24 cellular contexts compared by ENCODE assay signal in genomic region chr1:163205513-163205912, GRCh38. TPM values are rescaled to one million over a fixed set of nuclear protein-coding genes. Genes with fewer than 3 reads are reported as not detected.
DNase-seq lines count a peak whose midpoint lies in the region; ATAC-seq and TF ChIP-seq lines count a peak whose summit lies in the region.
"Had no signal": no experiment of that assay in that cellular context is flagged by ENCODE, and none has a peak within 500 bp of the region (broad histone marks: within the 10 kb centered on the region; RNA-seq: fewer than 3 reads in every experiment).

No MANE protein-coding gene starts in this region.

- no peak for TF ChIP-seq CTCF in fibroblast of lung (conservative IDR thresholded peaks at IDR 0.05 in 1 of 2, IDR thresholded peaks at IDR 0.05 in 1 of 2; ENCODE audit: low read depth in 1 of 2, low read length in 2 of 2)

- H3K9me3 ChIP-seq in adipocyte (ENCODE audit: control insufficient read depth, low read length) (no peaks in the 10 kb centered on the region), fibroblast of lung (ENCODE audit: control insufficient read depth, insufficient read depth, low read depth, low read length) (no peaks in the 10 kb centered on the region), skeletal muscle satellite cell (replicated peaks; ENCODE audit: low read length) (no peaks in the 10 kb centered on the region)
- no peaks in the 10 kb centered on the region for H3K9me3 ChIP-seq in CD8-positive, alpha-beta memory T cell (ENCODE audit: low read length)
- H3K9me3 ChIP-seq: body of pancreas, Caco-2, colonic mucosa, mucosa of descending colon, SJSA1, testis had no signal

- no peak overlapping the region for H3K27ac Mint-ChIP-seq in CD8-positive, alpha-beta memory T cell
- H3K27ac Mint-ChIP-seq: activated naive CD4-positive, alpha-beta T cell treated with anti-CD3 and anti-CD28 coated beads, Interleukin-2, amount 50 U/mL, for 72 hours; activated T-helper 17 cell treated with anti-CD3 and anti-CD28 coated beads, Interleukin-2, amount 50 U/mL, for 72 hours; B cell; stimulated activated effector memory CD8-positive, alpha-beta T cell treated with anti-CD3 and anti-CD28 coated beads, Interleukin-12 subunit alpha, Interleukin-12 subunit beta, amount 100 ng/mL, for 72 hours had no signal

- H3K9me3 Mint-ChIP-seq in CD8-positive, alpha-beta memory T cell = no peaks in the 10 kb centered on the region
- H3K9me3 Mint-ChIP-seq: activated naive CD4-positive, alpha-beta T cell treated with anti-CD3 and anti-CD28 coated beads, Interleukin-2, amount 50 U/mL, for 72 hours; activated T-helper 17 cell treated with anti-CD3 and anti-CD28 coated beads, Interleukin-2, amount 50 U/mL, for 72 hours; neural crest cell; stimulated activated effector memory CD8-positive, alpha-beta T cell treated with anti-CD3 and anti-CD28 coated beads, Interleukin-12 subunit alpha, Interleukin-12 subunit beta, amount 100 ng/mL, for 72 hours had no signal

- H3K4me3 Mint-ChIP-seq in CD8-positive, alpha-beta memory T cell = no peak overlapping the region
- H3K4me3 Mint-ChIP-seq: activated T-helper 17 cell treated with anti-CD3 and anti-CD28 coated beads, Interleukin-2, amount 50 U/mL, for 72 hours; B cell; neural crest cell; stimulated activated effector memory CD8-positive, alpha-beta T cell treated with anti-CD3 and anti-CD28 coated beads, Interleukin-12 subunit alpha, Interleukin-12 subunit beta, amount 100 ng/mL, for 72 hours had no signal

- H3K4me1 Mint-ChIP-seq in CD8-positive, alpha-beta memory T cell = no peaks in the 10 kb centered on the region
- H3K4me1 Mint-ChIP-seq: activated T-helper 17 cell treated with anti-CD3 and anti-CD28 coated beads, Interleukin-2, amount 50 U/mL, for 72 hours; B cell; stimulated activated effector memory CD8-positive, alpha-beta T cell treated with anti-CD3 and anti-CD28 coated beads, Interleukin-12 subunit alpha, Interleukin-12 subunit beta, amount 100 ng/mL, for 72 hours had no signal

- H3K4me3 ChIP-seq in adipocyte (ENCODE audit: low read length) (no peak overlapping the region), fibroblast of lung (replicated peaks in 1 of 4; ENCODE audit: control extremely low read depth in 1 of 4, insufficient read depth in 1 of 4, low read depth in 3 of 4, low read length in 4 of 4) (no peak overlapping the region), skeletal muscle satellite cell (ENCODE audit: low read length) (no peak overlapping the region)
- H3K4me3 ChIP-seq in CD8-positive, alpha-beta memory T cell (ENCODE audit: low read length) = no peak overlapping the region
- H3K4me3 ChIP-seq: body of pancreas, colonic mucosa, mucosa of descending colon, SJSA1, testis had no signal

- H3K4me2 ChIP-seq in fibroblast of lung (ENCODE audit: extremely low read depth, insufficient read depth, low read length) = peak overlapping the region; percentile 33
- peak overlapping the region; percentile 53 for H3K4me2 ChIP-seq in skeletal muscle satellite cell (ENCODE audit: low read length)

- ATAC-seq in GM18511 (IDR thresholded peaks at IDR 0.05; ENCODE audit: unreplicated experiment) = no peak
- no peak for ATAC-seq in activated CD4-positive, CD25-positive, alpha-beta regulatory T cell treated with anti-CD3 and anti-CD28 coated beads, Interleukin-2, amount 50 U/mL, for 24 hours
- ATAC-seq: activated naive CD4-positive, alpha-beta T cell treated with anti-CD3 and anti-CD28 coated beads, Interleukin-2, amount 50 U/mL, for 72 hours; activated T-helper 17 cell treated with anti-CD3 and anti-CD28 coated beads, Interleukin-2, amount 50 U/mL, for 72 hours; body of pancreas; mucosa of descending colon; stimulated activated effector memory CD8-positive, alpha-beta T cell treated with anti-CD3 and anti-CD28 coated beads, Interleukin-12 subunit alpha, Interleukin-12 subunit beta, amount 100 ng/mL, for 72 hours had no signal

- CTCF ChIA-PET in CD8-positive, alpha-beta memory T cell (lab: Charles Lee) = no interaction called here

- H3K27ac ChIP-seq in fibroblast of lung (ENCODE audit: insufficient read depth, low read length) = no peak overlapping the region
- no peak overlapping the region for H3K27ac ChIP-seq in CD8-positive, alpha-beta memory T cell (ENCODE audit: low read depth, low read length)
- H3K27ac ChIP-seq: body of pancreas, colonic mucosa, SJSA1, testis, WERI-Rb-1 had no signal

- POLR2A ChIA-PET in CD8-positive, alpha-beta memory T cell (lab: Charles Lee) = no interaction called here

- H3K27me3 Mint-ChIP-seq in CD8-positive, alpha-beta memory T cell = peaks cover 0 to 3% of the 10 kb centered on the region in 2 donors
- H3K27me3 Mint-ChIP-seq: activated T-helper 17 cell treated with anti-CD3 and anti-CD28 coated beads, Interleukin-2, amount 50 U/mL, for 72 hours; B cell had no signal

- H3K36me3 ChIP-seq in adipocyte (ENCODE audit: control insufficient read depth, insufficient read depth, low read length, severe bottlenecking) (no peaks in the 10 kb centered on the region), fibroblast of lung (ENCODE audit: control insufficient read depth, insufficient read depth, low read length) (no peaks in the 10 kb centered on the region), skeletal muscle satellite cell (ENCODE audit: insufficient read depth, low read length) (no peaks in the 10 kb centered on the region)
- no peaks in the 10 kb centered on the region for H3K36me3 ChIP-seq in CD8-positive, alpha-beta memory T cell (ENCODE audit: insufficient read depth, low read length)
- H3K36me3 ChIP-seq: colonic mucosa, SJSA1, WERI-Rb-1 had no signal

- peak overlapping the region; percentile 52 for H2AFZ ChIP-seq in fibroblast of lung (ENCODE audit: low read length)

- H3K27me3 ChIP-seq in adipocyte (replicated peaks; ENCODE audit: control insufficient read depth, insufficient read depth, low read length) (no peaks in the 10 kb centered on the region), fibroblast of lung (ENCODE audit: control insufficient read depth, insufficient read depth, low read length) (no peaks in the 10 kb centered on the region), skeletal muscle satellite cell (ENCODE audit: control insufficient read depth, insufficient read depth, low read length) (no peaks in the 10 kb centered on the region)
- H3K27me3 ChIP-seq in CD8-positive, alpha-beta memory T cell (ENCODE audit: insufficient read depth, low read length, poor library complexity, severe bottlenecking) = no peaks in the 10 kb centered on the region
- H3K27me3 ChIP-seq: body of pancreas, colonic mucosa, SJSA1, testis had no signal

- DNase-seq in ELR (ENCODE audit: low read depth) (peak; percentile 38), adipocyte (ENCODE audit: low read depth) (peak; percentile 17), fibroblast of lung (ENCODE audit: low read depth in 2 of 2) (peak in 1 of 2 donors; percentile 58)
- DNase-seq in stimulated activated CD4-positive, alpha-beta T cell treated with anti-CD3 and anti-CD28 coated beads, Interleukin-15, amount 100 ng/mL, for 24 hours = no peak
- no peak for DNase-seq in CD8-positive, alpha-beta memory T cell
- DNase-seq: activated CD8-positive, alpha-beta memory T cell treated with anti-CD3 and anti-CD28 coated beads, Interleukin-2, amount 50 U/mL, for 4 hours; body of pancreas; Caco-2; colonic mucosa; DMS79 treated with DMSO at 0.1 percent for 48 hours; mucosa of descending colon; NCI-H1436 treated with DMSO at 0.1 percent for 48 hours; NCI-H524; testis; WERI-Rb-1 had no signal

- H3K9ac ChIP-seq in adipocyte (ENCODE audit: low read length) = no peak overlapping the region
- H3K9ac ChIP-seq in fibroblast of lung (ENCODE audit: insufficient read depth, low read length) = no peak overlapping the region
- H3K9ac ChIP-seq in skeletal muscle satellite cell (ENCODE audit: low read depth, low read length) = no peak overlapping the region

- H4K20me1 ChIP-seq in fibroblast of lung (ENCODE audit: control insufficient read depth, extremely low read depth, insufficient read depth, low read length) = no peaks in the 10 kb centered on the region

- H3K4me1 ChIP-seq in adipocyte (ENCODE audit: control insufficient read depth, insufficient read depth, low read length) = no peaks in the 10 kb centered on the region
- peaks cover 4% of the 10 kb centered on the region for H3K4me1 ChIP-seq in fibroblast of lung (ENCODE audit: control insufficient read depth, extremely low read depth, insufficient read depth, low read length)
- peaks cover 18% of the 10 kb centered on the region for H3K4me1 ChIP-seq in skeletal muscle satellite cell (ENCODE audit: control insufficient read depth, insufficient read depth, low read length)
- no peaks in the 10 kb centered on the region for H3K4me1 ChIP-seq in CD8-positive, alpha-beta memory T cell (ENCODE audit: insufficient read depth, low read length)
- H3K4me1 ChIP-seq: body of pancreas, colonic mucosa, testis had no signal

- no peaks in the 10 kb centered on the region for H3K36me3 Mint-ChIP-seq in CD8-positive, alpha-beta memory T cell
- H3K36me3 Mint-ChIP-seq: activated naive CD4-positive, alpha-beta T cell treated with anti-CD3 and anti-CD28 coated beads, Interleukin-2, amount 50 U/mL, for 72 hours; stimulated activated effector memory CD8-positive, alpha-beta T cell treated with anti-CD3 and anti-CD28 coated beads, Interleukin-12 subunit alpha, Interleukin-12 subunit beta, amount 100 ng/mL, for 72 hours had no signal

- H3K79me2 ChIP-seq in fibroblast of lung (ENCODE audit: control insufficient read depth, insufficient read depth, low read length) = no peaks in the 10 kb centered on the region

RNA-seq across cellular contexts. Expression of gene RGS5, which starts 2.8 kb away (rescaled TPM):
- 3.1 and 6.6 TPM in 2 replicates for total RNA-seq in fibroblast of lung
- 12.3 and 17.9 TPM in 2 replicates for polyA plus RNA-seq in fibroblast of lung
- polyA plus RNA-seq in fibroblast of lung (2012) = 5.0 and 5.6 TPM in 2 replicates
- polyA minus RNA-seq in fibroblast of lung (ENCODE audit: low replicate concordance) = 3.9 and 6.6 TPM in 2 replicates
- total RNA-seq in skeletal muscle satellite cell (2012; rRNA removed) = 1.1 and 1.5 TPM in 2 replicates
- 1 to 10 TPM; 2.8 to 3.0 TPM for total RNA-seq in CD8-positive, alpha-beta memory T cell
- 4.9 TPM for polyA plus RNA-seq in CD8-positive, alpha-beta memory T cell

Comparison
In these comparisons a context has a peak if more than half of its experiments do, and no peak if none do; other contexts are left out.
1. DNase-seq: peak in ELR (single experiment) and adipocyte (single experiment); none in stimulated activated CD4-positive, alpha-beta T cell treated with anti-CD3 and anti-CD28 coated beads, Interleukin-15, amount 100 ng/mL, for 24 hours (single experiment) and CD8-positive, alpha-beta memory T cell (0 of 5).